8 cellular contexts compared by ENCODE assay signal in genomic region chr6:42984924-42985475, GRCh38. TPM values are rescaled to one million over a fixed set of nuclear protein-coding genes. Genes with fewer than 3 reads are reported as not detected.
A peak's percentile ranks its signal among the peaks of the same experiment; 100 is the strongest.
DNase-seq lines count a peak whose midpoint lies in the region; ATAC-seq and TF ChIP-seq lines count a peak whose summit lies in the region.

No MANE protein-coding gene starts in this region.

- no peak for ATAC-seq in HG02642 (IDR thresholded peaks at IDR 0.05; ENCODE audit: poor library complexity, unreplicated experiment)

- H3K4me3 Mint-ChIP-seq in activated naive CD8-positive, alpha-beta T cell: peak overlapping the region; percentile 93

- H3K36me3 ChIP-seq in HUES64 (ENCODE audit: insufficient read depth, low read length) (peaks cover 15% of the 10 kb centered on the region), spleen (peaks cover 0 to 16% (median 7%) of the 10 kb centered on the region in 6 donors)

- H3K4me1 Mint-ChIP-seq in activated naive CD8-positive, alpha-beta T cell (ENCODE audit: low read depth): peaks cover 53% of the 10 kb centered on the region

- peak overlapping the region; percentile 76 for H3K4me3 ChIP-seq in AG04450 (ENCODE audit: low read depth, low read length)
- H3K4me3 ChIP-seq in HUES64 (ENCODE audit: low read length): peak overlapping the region; percentile 75
- peak overlapping the region; percentile 75 for H3K4me3 ChIP-seq in iPS-11a (ENCODE audit: low read depth, low read length)
- H3K4me3 ChIP-seq in spleen: peak overlapping the region; percentile 77 to 94 (median 88)

- TF ChIP-seq POLR2A in spleen (IDR thresholded peaks at IDR 0.05): no peak

- H3K4me1 ChIP-seq in HUES64 (ENCODE audit: insufficient read depth, low read length): no peaks in the 10 kb centered on the region; the same call in 1 of the 2 replicates
- peaks cover 27 to 63% (median 46%) of the 10 kb centered on the region in 6 donors for H3K4me1 ChIP-seq in spleen

- DNase-seq in AG04450 (ENCODE audit: low read depth, low spot score) (no peak), spleen (no peak), amygdala (lab: John Stamatoyannopoulos, UW) (no peak), inferior parietal cortex (ENCODE audit: extremely low spot score) (no peak)

- no peaks in the 10 kb centered on the region for H3K9me3 Mint-ChIP-seq in activated naive CD8-positive, alpha-beta T cell (ENCODE audit: low read depth)

- no peaks in the 10 kb centered on the region for H3K27me3 ChIP-seq in AG04450 (ENCODE audit: control insufficient read depth, insufficient read depth, low read length)
- H3K27me3 ChIP-seq in HUES64 (ENCODE audit: insufficient read depth, low read length): no peaks in the 10 kb centered on the region
- no peaks in the 10 kb centered on the region for H3K27me3 ChIP-seq in spleen (replicated peaks in 1 of 7)

- H3K36me3 Mint-ChIP-seq in activated naive CD8-positive, alpha-beta T cell: no peaks in the 10 kb centered on the region

- H3K27ac Mint-ChIP-seq in activated naive CD8-positive, alpha-beta T cell: peak overlapping the region; percentile 81

- WGBS in HUES64: 21% methylated on average over 13 of the region's 13 CpGs
- 11 to 15% (median 14%) methylated on average over 11 to 13 of the region's 13 CpGs for WGBS in spleen, 5 donors

- H3K27ac ChIP-seq in AG04450 (ENCODE audit: low read depth, low read length) (peak overlapping the region; percentile 52), HUES64 (ENCODE audit: low read depth, low read length) (no peak overlapping the region), spleen (peak overlapping the region in 7 of 8 donors; percentile 78 to 93 (median 89))

- intact Hi-C loops in spleen (cut with DNase I; ENCODE audit: low total_unique reads): no loop called here

- H3K27me3 Mint-ChIP-seq in activated naive CD8-positive, alpha-beta T cell: no peaks in the 10 kb centered on the region

- CTCF ChIA-PET in AG04450 (lab: Charles Lee): interaction anchor here (0.9 kb wide), 1 partner anchor 159 kb away, joined by 3 read pairs; no protein-coding TSS in a partner anchor

- POLR2A ChIA-PET in AG04450 (lab: Yijun Ruan, JAX): interaction anchor here (0.6 to 1.8 kb wide), 7 partner anchors 10 to 239 kb away, joined by 3 to 18 read pairs (median 8); partner anchors contain the start of genes CNPY3, CUL9, KLHDC3 and MEA1

- TF ChIP-seq CTCF in AG04450 (IDR thresholded peaks at IDR 0.05; ENCODE audit: low read depth, low read length): no peak
- no peak for TF ChIP-seq CTCF in spleen (IDR thresholded peaks at IDR 0.05 in 8 of 11, conservative IDR thresholded peaks at IDR 0.05 in 3 of 11)

- H3K9me3 ChIP-seq in AG04450 (ENCODE audit: control insufficient read depth, insufficient read depth, low read length) (no peaks in the 10 kb centered on the region), HUES64 (ENCODE audit: insufficient read depth, low read depth, low read length) (no peaks in the 10 kb centered on the region), spleen (no peaks in the 10 kb centered on the region)

- peak overlapping the region; percentile 71 for H3K9ac ChIP-seq in HUES64 (ENCODE audit: low read depth, low read length)

RNA-seq across cellular contexts. Expression of gene PPP2R5D, which starts 0.6 kb away (rescaled TPM):
- polyA plus RNA-seq in AG04450 (2011; rRNA removed) (59.5 and 61.5 TPM in 2 replicates), spleen (10 to 100 TPM; 15.3 to 18.1 (median 15.6) TPM)
- 65.7 and 69.9 TPM in 2 replicates for polyA minus RNA-seq in AG04450 (2011; rRNA and poly(A)+ RNA removed)
- 41.2 TPM for polyA plus RNA-seq in HUES64 (2013, experiment 1 of 2)
- 46.0 TPM for polyA plus RNA-seq in HUES64 (2013, experiment 2 of 2)
- 10 to 100 TPM; 23.6 to 40.2 (median 27.7) TPM for total RNA-seq in spleen

RNA-seq across cellular contexts. Expression of gene PEX6, which starts 6.0 kb away (rescaled TPM):
- polyA plus RNA-seq in AG04450 (2011; rRNA removed) (6.8 and 7.4 TPM in 2 replicates), spleen (10 to 100 TPM; 12.7 to 25.5 (median 16.8) TPM)
- 11.2 and 11.8 TPM in 2 replicates for polyA minus RNA-seq in AG04450 (2011; rRNA and poly(A)+ RNA removed)
- polyA plus RNA-seq in HUES64 (2013, experiment 1 of 2): 2.4 TPM
- polyA plus RNA-seq in HUES64 (2013, experiment 2 of 2): 3.4 TPM
- total RNA-seq in spleen: 10 to 100 TPM; 11.1 to 24.3 (median 19.8) TPM

RNA-seq across cellular contexts. Expression of gene GNMT, which starts 24.4 kb away (rescaled TPM):
- 0.07 TPM in 1 of 2 replicates, not detected in the other for polyA plus RNA-seq in AG04450 (2011; rRNA removed)
- 0.55 TPM in 1 of 2 replicates, not detected in the other for polyA minus RNA-seq in AG04450 (2011; rRNA and poly(A)+ RNA removed)
- 1.00 TPM for polyA plus RNA-seq in HUES64 (2013, experiment 1 of 2)
- 0.89 TPM for polyA plus RNA-seq in HUES64 (2013, experiment 2 of 2)
- 1 to 10 TPM in 6 of 7 donors, under 1 TPM in 1; 0.68 to 3.0 (median 2.0) TPM for total RNA-seq in spleen
- 1 to 10 TPM; 1.2 to 2.3 (median 1.4) TPM for polyA plus RNA-seq in spleen

RNA-seq across cellular contexts. Expression of gene MEA1, which starts 28.7 kb away (rescaled TPM):
- polyA plus RNA-seq in AG04450 (2011; rRNA removed) (86.5 and 97.9 TPM in 2 replicates), spleen (10 to 100 TPM; 79.2 to 89.4 (median 88.9) TPM)
- 43.3 and 48.0 TPM in 2 replicates for polyA minus RNA-seq in AG04450 (2011; rRNA and poly(A)+ RNA removed)
- polyA plus RNA-seq in HUES64 (2013, experiment 1 of 2): 93.5 TPM
- polyA plus RNA-seq in HUES64 (2013, experiment 2 of 2): 94.9 TPM
- 10 to 100 TPM; 33.3 to 51.4 (median 39.4) TPM for total RNA-seq in spleen

RNA-seq across cellular contexts. Expression of gene KLHDC3, which starts 29.0 kb away (rescaled TPM):
- polyA plus RNA-seq in AG04450 (2011; rRNA removed) (41.3 and 48.8 TPM in 2 replicates), spleen (10 to 100 TPM; 53.0 to 83.2 (median 54.8) TPM)
- polyA minus RNA-seq in AG04450 (2011; rRNA and poly(A)+ RNA removed): 51.5 and 66.1 TPM in 2 replicates
- polyA plus RNA-seq in HUES64 (2013, experiment 1 of 2): 114 TPM
- 116 TPM for polyA plus RNA-seq in HUES64 (2013, experiment 2 of 2)
- 10 to 100 TPM; 37.3 to 89.2 (median 68.7) TPM for total RNA-seq in spleen
